Comparison of ENCODE assay signal across 9 cellular contexts in genomic region chr4:173181769-173182374, GRCh38.
DNase-seq lines count a peak whose midpoint lies in the region; ATAC-seq lines count a peak whose summit lies in the region.
"Had no signal": no experiment of that assay in that cellular context is flagged by ENCODE, and none has a peak within 500 bp of the region (broad histone marks: within the 10 kb centered on the region; RNA-seq: fewer than 3 reads in every experiment).

No MANE protein-coding gene starts in this region.

- DNase-seq in EL = peak; percentile 65
- DNase-seq in MV-4-11 (lab: John Stamatoyannopoulos, UW) = peak; percentile 5
- DNase-seq in fibroblast of peridontal ligament (ENCODE audit: extremely low read depth) = peak; percentile 74
- DNase-seq in activated T-cell treated with anti-CD3 and anti-CD28 coated beads, Interleukin-2, amount 50 U/mL, for 1 hour = no peak
- DNase-seq in GDM1 (lab: John Stamatoyannopoulos, UW) = no peak
- no peak for DNase-seq in NCI-H1092 (lab: John Stamatoyannopoulos, UW)
- no peak for DNase-seq in globus pallidus (ENCODE audit: low spot score)
- DNase-seq: mucosa of descending colon had no signal

- ATAC-seq in GM21619 (IDR thresholded peaks at IDR 0.05; ENCODE audit: unreplicated experiment) = peak; percentile 47
- ATAC-seq: mucosa of descending colon had no signal

Comparison
In these comparisons a context has a peak if more than half of its experiments do, and no peak if none do; other contexts are left out.
1. DNase-seq: peak in EL (single experiment), MV-4-11 (single experiment) and fibroblast of peridontal ligament (single experiment); none in activated T-cell treated with anti-CD3 and anti-CD28 coated beads, Interleukin-2, amount 50 U/mL, for 1 hour (single experiment), GDM1 (single experiment), NCI-H1092 (single experiment) and globus pallidus (single experiment).